ENCODE assay signal across 7 cellular contexts in the genomic region with DNA sequence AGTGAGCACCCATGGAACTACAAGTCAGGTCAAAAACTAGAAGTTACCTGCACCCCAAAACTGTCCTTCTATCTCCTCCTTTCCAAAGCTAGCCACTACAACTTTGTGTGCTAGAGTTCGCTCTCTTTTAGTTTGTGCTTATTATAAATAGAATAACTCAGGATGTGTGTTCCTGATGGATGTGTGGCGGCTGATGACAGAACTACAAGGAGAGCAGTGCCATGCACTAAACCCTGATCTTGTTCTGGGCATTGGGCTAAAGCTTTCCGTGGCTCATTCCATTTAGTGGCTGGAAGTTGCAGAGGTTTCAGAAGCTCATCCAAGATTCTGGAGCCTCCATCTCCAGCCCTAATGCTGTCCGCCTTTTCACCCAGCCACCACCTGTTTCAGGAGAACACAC. TPM values are rescaled to one million over a fixed set of nuclear protein-coding genes. Genes with fewer than 3 reads are reported as not detected.
"Had no signal": no experiment of that assay in that cellular context is flagged by ENCODE, and none has a peak within 500 bp of the region (broad histone marks: within the 10 kb centered on the region; RNA-seq: fewer than 3 reads in every experiment).

No MANE protein-coding gene starts in this region.

RNA-seq across cellular contexts. Expression of a gene that starts 37.7 kb away (rescaled TPM):
- total RNA-seq: GM23248, H4, H7, HepG2, HFFc6, HT1080 had no signal
- polyA plus RNA-seq: GM23248, HepG2, IgD-negative memory B cell had no signal
